In the genomic region with DNA sequence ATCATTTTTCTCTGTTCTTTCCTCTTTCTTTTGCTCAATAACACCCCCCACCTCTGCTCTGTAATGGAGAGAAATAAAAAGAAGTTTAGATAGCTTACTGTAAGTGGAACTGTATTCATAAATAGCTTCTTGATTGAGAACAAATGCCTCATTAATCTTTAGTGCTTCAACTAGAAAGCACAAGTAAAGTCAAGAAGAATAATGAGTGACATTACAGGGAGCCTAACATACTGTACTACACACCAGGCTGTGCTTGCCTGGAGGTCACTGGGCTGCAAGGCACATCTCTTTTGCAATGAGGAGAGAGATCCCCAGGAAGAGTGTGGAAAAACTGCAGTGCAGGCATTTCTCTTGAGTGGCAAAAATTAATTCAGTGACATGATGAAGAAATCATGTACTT, we compare ENCODE assay signal across 20 cellular contexts.
"Had no signal": no experiment of that assay in that cellular context is flagged by ENCODE, and none has a peak within 500 bp of the region (broad histone marks: within the 10 kb centered on the region; RNA-seq: fewer than 3 reads in every experiment).

No MANE protein-coding gene starts in this region.

- ATAC-seq: activated T-cell treated with anti-CD3 and anti-CD28 coated beads, Interleukin-2, amount 50 U/mL, for 4 hours; SK-N-SH treated with all-trans-retinoic acid at 6 μM for 48 hours; T-helper 17 cell had no signal

- DNase-seq: activated B cell treated with CpG ODN at 0.5 μM for 24 hours; activated CD4-positive, alpha-beta memory T cell treated with anti-CD3 and anti-CD28 coated beads for 36 hours; activated CD4-positive, alpha-beta T cell treated with anti-CD3 and anti-CD28 coated beads for 1 hour; activated CD4-positive, alpha-beta T cell treated with anti-CD3 and anti-CD28 coated beads, Interleukin-2, amount 10 ng/mL, durations not matched to agents 24 days and 14 days; activated CD8-positive, alpha-beta memory T cell treated with anti-CD3 and anti-CD28 coated beads for 24 hours; activated T-cell treated with anti-CD3 and anti-CD28 coated beads, Interleukin-2, amount 50 U/mL, for 4 hours; caudate nucleus; KG1; NCI-H1048; NCI-H1930; NCI-H345; NCI-H524; Peyer's patch; Right ventricle myocardium superior; SJCRH30; T-helper 17 cell; T-helper 9 cell had no signal

- H3K9me3 ChIP-seq: Peyer's patch, SJCRH30 had no signal

- H3K27me3 Mint-ChIP-seq: activated B cell treated with CpG ODN at 0.5 μM for 24 hours; activated CD4-positive, alpha-beta memory T cell treated with anti-CD3 and anti-CD28 coated beads for 36 hours; activated CD4-positive, alpha-beta T cell treated with anti-CD3 and anti-CD28 coated beads, Interleukin-2, amount 10 ng/mL, durations not matched to agents 24 days and 14 days; activated naive CD4-positive, alpha-beta T cell treated with anti-CD3 and anti-CD28 coated beads, Interleukin-2, amount 50 U/mL, for 24 hours; IgD-negative memory B cell; T-helper 17 cell had no signal

- H3K4me1 ChIP-seq: Peyer's patch, SJCRH30 had no signal

- H3K36me3 ChIP-seq: Peyer's patch, SJCRH30 had no signal

- H3K9me3 Mint-ChIP-seq: activated B cell treated with CpG ODN at 0.5 μM for 24 hours; activated CD4-positive, alpha-beta memory T cell treated with anti-CD3 and anti-CD28 coated beads for 36 hours; activated naive CD4-positive, alpha-beta T cell treated with anti-CD3 and anti-CD28 coated beads, Interleukin-2, amount 50 U/mL, for 24 hours; activated T-cell treated with anti-CD3 and anti-CD28 coated beads, Interleukin-2, amount 50 U/mL, for 4 hours; IgD-negative memory B cell had no signal

- H3K4me1 Mint-ChIP-seq: activated B cell treated with CpG ODN at 0.5 μM for 24 hours; activated CD4-positive, alpha-beta T cell treated with anti-CD3 and anti-CD28 coated beads, Interleukin-2, amount 10 ng/mL, durations not matched to agents 24 days and 14 days; activated naive CD4-positive, alpha-beta T cell treated with anti-CD3 and anti-CD28 coated beads, Interleukin-2, amount 50 U/mL, for 24 hours had no signal

- H3K27me3 ChIP-seq: Peyer's patch, SJCRH30 had no signal

- H3K27ac Mint-ChIP-seq: activated B cell treated with CpG ODN at 0.5 μM for 24 hours; activated CD4-positive, alpha-beta memory T cell treated with anti-CD3 and anti-CD28 coated beads for 36 hours; activated CD4-positive, alpha-beta T cell treated with anti-CD3 and anti-CD28 coated beads, Interleukin-2, amount 10 ng/mL, durations not matched to agents 24 days and 14 days; activated naive CD4-positive, alpha-beta T cell treated with anti-CD3 and anti-CD28 coated beads, Interleukin-2, amount 50 U/mL, for 24 hours; T-helper 17 cell had no signal

- H3K4me3 ChIP-seq: Peyer's patch, SJCRH30 had no signal

- H3K4me3 Mint-ChIP-seq: activated B cell treated with CpG ODN at 0.5 μM for 24 hours; activated CD4-positive, alpha-beta memory T cell treated with anti-CD3 and anti-CD28 coated beads for 36 hours; activated CD4-positive, alpha-beta T cell treated with anti-CD3 and anti-CD28 coated beads, Interleukin-2, amount 10 ng/mL, durations not matched to agents 24 days and 14 days; activated naive CD4-positive, alpha-beta T cell treated with anti-CD3 and anti-CD28 coated beads, Interleukin-2, amount 50 U/mL, for 24 hours; activated T-cell treated with anti-CD3 and anti-CD28 coated beads, Interleukin-2, amount 50 U/mL, for 4 hours; IgD-negative memory B cell; T-helper 17 cell had no signal
